11 cellular contexts compared by ENCODE assay signal in genomic region chr12:48937170-48937569, GRCh38. TPM values are rescaled to one million over a fixed set of nuclear protein-coding genes. Genes with fewer than 3 reads are reported as not detected.
DNase-seq lines count a peak whose midpoint lies in the region; ATAC-seq and TF ChIP-seq lines count a peak whose summit lies in the region.
"Had no signal": no experiment of that assay in that cellular context is flagged by ENCODE, and none has a peak within 500 bp of the region (broad histone marks: within the 10 kb centered on the region; RNA-seq: fewer than 3 reads in every experiment).

No MANE protein-coding gene starts in this region.

- DNase-seq in A673 (ENCODE audit: low spot score) (peak; percentile 29), left colon (no peak), glutamatergic neuron (no peak), NCI-H1105 (lab: John Stamatoyannopoulos, UW) (no peak)
- no peak for DNase-seq in central memory CD8-positive, alpha-beta T cell (ENCODE audit: low spot score in 2 of 2)
- DNase-seq: activated CD4-positive, alpha-beta T cell treated with anti-CD3 and anti-CD28 coated beads for 4 hours; activated naive CD4-positive, alpha-beta T cell treated with anti-CD3 and anti-CD28 coated beads, Interleukin-2, amount 50 U/mL, for 16 hours had no signal

- CTCF ChIA-PET in A673 (lab: Charles Lee) = no interaction called here
- CTCF ChIA-PET in HEK293 (lab: Yijun Ruan, JAX) = interaction anchor here (0.6 to 10.0 kb wide), 15 partner anchors 11 to 176 kb away, joined by 3 to 95 read pairs (median 5); partner anchors contain the start of genes ARF3, DDX23 and FKBP11

- H3K36me3 Mint-ChIP-seq in central memory CD8-positive, alpha-beta T cell (ENCODE audit: insufficient read depth) = peaks cover 30% of the 10 kb centered on the region
- H3K36me3 Mint-ChIP-seq in glutamatergic neuron (ENCODE audit: unreplicated experiment) = no peaks in the 10 kb centered on the region

- POLR2A ChIA-PET in A673 (lab: Charles Lee; ENCODE audit: low non-redundant PET) (no interaction called here), HEK293 (lab: Yijun Ruan, JAX) (interaction anchor here (0.7 to 1.6 kb wide), 2 partner anchors 34 to 84 kb away, joined by 3 read pairs; partner anchors contain the start of gene WNT10B)

- H3K4me1 Mint-ChIP-seq in central memory CD8-positive, alpha-beta T cell = peaks cover 43% of the 10 kb centered on the region
- H3K4me1 Mint-ChIP-seq in glutamatergic neuron (ENCODE audit: low read depth, unreplicated experiment) = no peaks in the 10 kb centered on the region

- no peak overlapping the region for H3K4me3 ChIP-seq in A673 (ENCODE audit: low read depth, low read length, poor library complexity, severe bottlenecking)
- H3K4me3 ChIP-seq in HEK293 (ENCODE audit: low read depth, low read length) = no peak overlapping the region
- H3K4me3 ChIP-seq: hepatocyte, mucosa of descending colon, sigmoid colon had no signal

- TF ChIP-seq CTCF in A673 (conservative IDR thresholded peaks at IDR 0.05; ENCODE audit: low read depth, low read length) = peak; percentile 31; the same call in 1 of the 2 replicates
- 0 out of 2 replicates have a peak, but pooled peaks have one; percentile 9 for TF ChIP-seq CTCF in HEK293 (tag by site-specific recombination; IDR thresholded peaks at IDR 0.05)
- TF ChIP-seq CTCF in glutamatergic neuron (IDR thresholded peaks at IDR 0.05; ENCODE audit: partially characterized antibody, unreplicated experiment) = no peak

- no peak overlapping the region for H3K4me3 Mint-ChIP-seq in central memory CD8-positive, alpha-beta T cell
- H3K4me3 Mint-ChIP-seq in glutamatergic neuron (ENCODE audit: unreplicated experiment) = no peak overlapping the region

- H3K36me3 ChIP-seq in A673 (ENCODE audit: insufficient read depth, low read length, poor library complexity, severe bottlenecking) (peaks cover 58% of the 10 kb centered on the region), HEK293 (ENCODE audit: control insufficient read depth in 2 of 2, insufficient read depth in 1 of 2, low read length in 2 of 2) (peaks cover 27 to 90% of the 10 kb centered on the region in 2 experiments)

- H3K4me1 ChIP-seq in A673 (ENCODE audit: insufficient read depth, low read length, poor library complexity, severe bottlenecking) (no peaks in the 10 kb centered on the region), HEK293 (ENCODE audit: control insufficient read depth, insufficient read depth, low read length) (no peaks in the 10 kb centered on the region)

- H3K27ac Mint-ChIP-seq in central memory CD8-positive, alpha-beta T cell (ENCODE audit: low read depth) = peak overlapping the region; percentile 83
- H3K27ac Mint-ChIP-seq in glutamatergic neuron (ENCODE audit: unreplicated experiment) = no peak overlapping the region

- intact Hi-C loops in A673 (cut with micrococcal nuclease; ENCODE audit: unreplicated experiment) (loop anchor here (2.0 to 10.0 kb wide), 2 partner anchors 84 to 182 kb away; partner anchors contain the start of gene DDX23), left colon (cut with DNase I, micrococcal nuclease) (loop anchor here in 1 of 2 donors (10.0 kb wide), 1 partner anchor 82 kb away; the partner anchor contains the start of gene DDX23)

- no peaks in the 10 kb centered on the region for H3K27me3 ChIP-seq in A673 (replicated peaks; ENCODE audit: insufficient read depth, low read depth, low read length, poor library complexity)
- H3K27me3 ChIP-seq: hepatocyte, sigmoid colon had no signal

- no TSS peak for BruUV-seq in A673 (replicated peaks; lab: Mats Ljungman, UMichigan)

- no peaks in the 10 kb centered on the region for H3K27me3 Mint-ChIP-seq in central memory CD8-positive, alpha-beta T cell
- H3K27me3 Mint-ChIP-seq in glutamatergic neuron (ENCODE audit: unreplicated experiment) = no peaks in the 10 kb centered on the region

- no peak for ATAC-seq in central memory CD8-positive, alpha-beta T cell (replicated peaks; ENCODE audit: extremely low read depth, poor library complexity, severe bottlenecking)
- ATAC-seq in left colon = no peak

- H3K9me3 ChIP-seq in A673 (ENCODE audit: low read depth, low read length, poor library complexity, severe bottlenecking) = no peaks in the 10 kb centered on the region
- no peaks in the 10 kb centered on the region for H3K9me3 ChIP-seq in HEK293 (ENCODE audit: control insufficient read depth, insufficient read depth, low read depth, low read length)
- H3K9me3 ChIP-seq: mucosa of descending colon, sigmoid colon had no signal

- H3K27ac ChIP-seq in A673 (ENCODE audit: low read depth, low read length, poor library complexity, severe bottlenecking) (no peak overlapping the region), HEK293 (ENCODE audit: extremely low read depth, low read depth, low read length) (no peak overlapping the region)
- H3K27ac ChIP-seq: hepatocyte, sigmoid colon had no signal

- H3K9me3 Mint-ChIP-seq in central memory CD8-positive, alpha-beta T cell = no peaks in the 10 kb centered on the region
- peaks cover 3% of the 10 kb centered on the region for H3K9me3 Mint-ChIP-seq in glutamatergic neuron (ENCODE audit: unreplicated experiment)

TF ChIP-seq in HEK293, 187 proteins besides CTCF, POLR2A, EP300 and RAD21:
- TF ChIP-seq ZNF292 (tag by site-specific recombination; IDR thresholded peaks at IDR 0.05; ENCODE audit: borderline replicate concordance, low read depth) = no peak
- no peak for TF ChIP-seq ZBTB1 (tag by site-specific recombination; IDR thresholded peaks at IDR 0.05)
- no peak for TF ChIP-seq YY2 (tag by site-specific recombination; IDR thresholded peaks at IDR 0.05)
- TF ChIP-seq ZNF335 (tag by site-specific recombination; conservative IDR thresholded peaks at IDR 0.05) = peak; percentile 77; the same call in 1 of the 2 replicates

RNA-seq across cellular contexts. Expression of gene FKBP11, which starts 11.9 kb away (rescaled TPM):
- total RNA-seq in A673 (2021) = 31.8 and 32.5 TPM in 2 replicates
- 10 to 100 TPM; 21.3 to 26.9 TPM for total RNA-seq in left colon
- total RNA-seq in glutamatergic neuron (ENCODE audit: unreplicated experiment) = 12.3 TPM

RNA-seq across cellular contexts. Expression of gene ARF3, which starts 20.1 kb away (rescaled TPM):
- total RNA-seq in A673 (2021) = 183 and 196 TPM in 2 replicates
- total RNA-seq in left colon = 100 to 1,000 TPM; 271 to 304 TPM
- total RNA-seq in glutamatergic neuron (ENCODE audit: unreplicated experiment) = 162 TPM

RNA-seq across cellular contexts. Expression of gene WNT10B, which starts 34.4 kb away (rescaled TPM):
- total RNA-seq in A673 (2021) (0.17 and 0.50 TPM in 2 replicates), left colon (under 1 TPM; 0.15 to 0.61 TPM), glutamatergic neuron (ENCODE audit: unreplicated experiment) (not detected)

RNA-seq across cellular contexts. Expression of gene WNT1, which starts 41.0 kb away (rescaled TPM):
- not detected in 2 replicates for total RNA-seq in A673 (2021)
- not detected for total RNA-seq in left colon
- not detected for total RNA-seq in glutamatergic neuron (ENCODE audit: unreplicated experiment)
- total RNA-seq: hepatocyte, mucosa of descending colon, sigmoid colon had no signal
